8 cellular contexts compared by ENCODE assay signal in genomic region chr4:153344131-153345010, GRCh38. TPM values are rescaled to one million over a fixed set of nuclear protein-coding genes. Genes with fewer than 3 reads are reported as not detected.
DNase-seq lines count a peak whose midpoint lies in the region; ATAC-seq and TF ChIP-seq lines count a peak whose summit lies in the region.

TSS of gene MND1 (plus strand) at chr4:153344688. CDS start at chr4:153344738, 50 bp downstream.

- H3K9me3 ChIP-seq in WERI-Rb-1 (ENCODE audit: severe bottlenecking) (no peaks in the 10 kb centered on the region), mammary epithelial cell (replicated peaks; ENCODE audit: insufficient read depth, low read length) (no peaks in the 10 kb centered on the region)

- H3K27me3 ChIP-seq in WERI-Rb-1 (ENCODE audit: insufficient read depth, low read depth, severe bottlenecking) (no peaks in the 10 kb centered on the region), mammary epithelial cell (ENCODE audit: insufficient read depth, low read length) (no peaks in the 10 kb centered on the region)

- peak within 1 kb of the TSS; percentile 98 for H3K9ac ChIP-seq in mammary epithelial cell (ENCODE audit: insufficient read depth, low read length)

- in situ Hi-C loops in mammary epithelial cell (cut with MboI; ENCODE audit: low sequenced_read_pairs in 2 of 2), result loop anchor here (5.0 to 25.0 kb wide), 3 partner anchors 228 to 393 kb away; no protein-coding TSS in a partner anchor

- H3K27ac ChIP-seq in WERI-Rb-1, result peak within 1 kb of the TSS; percentile 91
- peak within 1 kb of the TSS; percentile 93 for H3K27ac ChIP-seq in mammary epithelial cell (ENCODE audit: insufficient read depth, low read depth, low read length)

- peak within 1 kb of the TSS; percentile 95 for H2AFZ ChIP-seq in mammary epithelial cell (ENCODE audit: low read depth, low read length)

- TF ChIP-seq CTCF in AG09309 (IDR thresholded peaks at IDR 0.05; ENCODE audit: control insufficient read depth, insufficient read depth, low read depth, low read length, missing control alignments) (peak; percentile 66), WERI-Rb-1 (IDR thresholded peaks at IDR 0.05; ENCODE audit: low read depth, low read length) (peak; percentile 93), mammary epithelial cell (conservative IDR thresholded peaks at IDR 0.05 in 1 of 2, IDR thresholded peaks at IDR 0.05 in 1 of 2; ENCODE audit: extremely low read depth in 1 of 2, insufficient read depth in 1 of 2, low read depth in 1 of 2, low read length in 2 of 2) (peak in 1 of 2 donors; percentile 84)

- ATAC-seq in GM18873 (IDR thresholded peaks at IDR 0.05; ENCODE audit: low FRiP score, unreplicated experiment) (peak; percentile 58), HG03135 (IDR thresholded peaks at IDR 0.05; ENCODE audit: unreplicated experiment) (peak; percentile 71)

- intact Hi-C loops in mammary epithelial cell (cut with micrococcal nuclease), result loop anchor here (1.0 kb wide), 5 partner anchors 89 to 406 kb away; no protein-coding TSS in a partner anchor

- no peak for DNase-seq in AG09309 (ENCODE audit: low read depth)
- DNase-seq in NCI-H2196 treated with DMSO at 0.1 percent for 48 hours (lab: John Stamatoyannopoulos, UW; ENCODE audit: unreplicated experiment), result peak; percentile 26
- DNase-seq in WERI-Rb-1, result peak; percentile 95
- peak; percentile 80 for DNase-seq in mammary epithelial cell
- peak; percentile 96 for DNase-seq in iPS-NIHi7 (ENCODE audit: extremely low spot score)
- DNase-seq in smooth muscle cell of the brain vasculature (ENCODE audit: low read depth, low spot score), result peak; percentile 52

- no peaks in the 10 kb centered on the region for H4K20me1 ChIP-seq in mammary epithelial cell (ENCODE audit: insufficient read depth, low read length)

- peaks cover 12% of the 10 kb centered on the region for H3K4me1 ChIP-seq in mammary epithelial cell (ENCODE audit: insufficient read depth, low read length)

- 2% methylated on average over 32 of the region's 86 CpGs for WGBS in mammary epithelial cell (ENCODE audit: low coverage, missing lambda C conversion rate)

- peak within 1 kb of the TSS; percentile 78 for H3K4me2 ChIP-seq in mammary epithelial cell (ENCODE audit: insufficient read depth, low read depth, low read length)

- dilution Hi-C loops in mammary epithelial cell (cut with HindIII; ENCODE audit: low sequenced_read_pairs), result no loop called here

- H3K79me2 ChIP-seq in mammary epithelial cell (ENCODE audit: insufficient read depth, low read length), result peaks cover 43% of the 10 kb centered on the region

- no TSS peak for BruUV-seq in mammary epithelial cell (replicated peaks; lab: Mats Ljungman, UMichigan)

- H3K4me3 ChIP-seq in AG09309 (ENCODE audit: control insufficient read depth, low read depth, low read length), result peak within 1 kb of the TSS; percentile 58
- peak within 1 kb of the TSS; percentile 86 for H3K4me3 ChIP-seq in WERI-Rb-1 (ENCODE audit: low read depth, low read length)
- peak within 1 kb of the TSS; percentile 58 to 95 (median 86) for H3K4me3 ChIP-seq in mammary epithelial cell (replicated peaks in 1 of 3; ENCODE audit: insufficient read depth in 1 of 3, low read depth in 2 of 3, low read length in 3 of 3)

- CTCF ChIA-PET in mammary epithelial cell (lab: Charles Lee; ENCODE audit: low non-redundant PET), result no interaction called here

- H3K36me3 ChIP-seq in WERI-Rb-1 (peaks cover 4% of the 10 kb centered on the region), mammary epithelial cell (ENCODE audit: insufficient read depth, low read length) (no peaks in the 10 kb centered on the region)

RNA-seq across cellular contexts. Expression of gene MND1, which starts in this region (rescaled TPM):
- 10 to 100 TPM in 1 of 2 donors, under 1 TPM in 1; 0.83 to 10.4 TPM for total RNA-seq in mammary epithelial cell
- 4.5 TPM for polyA plus RNA-seq in mammary epithelial cell
- 16.8 TPM for polyA minus RNA-seq in mammary epithelial cell
